In the genomic region with DNA sequence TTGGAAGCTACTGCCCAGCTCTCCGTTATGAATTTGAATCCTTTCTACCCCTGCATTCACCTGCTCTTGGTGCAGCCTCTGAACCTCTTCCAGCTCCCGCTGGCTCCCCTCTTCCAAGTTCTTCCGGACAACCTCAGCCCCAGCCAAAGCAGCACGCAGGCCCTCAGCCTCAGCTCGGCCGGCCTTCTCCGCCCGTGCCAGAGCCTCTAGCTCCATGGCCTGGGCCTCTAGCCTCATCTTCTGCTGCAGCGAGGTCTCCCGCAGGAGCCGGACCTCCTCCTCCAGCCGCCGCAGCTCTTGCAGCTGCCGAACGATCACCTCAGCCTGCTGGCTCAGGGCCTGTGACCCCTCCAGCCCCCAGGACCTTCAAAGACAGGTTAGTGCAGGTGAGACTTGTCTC, we compare ENCODE assay signal across 28 cellular contexts. TPM values are rescaled to one million over a fixed set of nuclear protein-coding genes. Genes with fewer than 3 reads are reported as not detected.
DNase-seq lines count a peak whose midpoint lies in the region; ATAC-seq and TF ChIP-seq lines count a peak whose summit lies in the region.
"Had no signal": no experiment of that assay in that cellular context is flagged by ENCODE, and none has a peak within 500 bp of the region (broad histone marks: within the 10 kb centered on the region; RNA-seq: fewer than 3 reads in every experiment).

No MANE protein-coding gene starts in this region.

- peaks cover 7% of the 10 kb centered on the region for H3K4me1 ChIP-seq in IMR-90 (ENCODE audit: control insufficient read depth, insufficient read depth, low read length)

- H3K14ac ChIP-seq in IMR-90 (replicated peaks; ENCODE audit: low read depth, low read length): no peak overlapping the region

- no peak overlapping the region for H3K4ac ChIP-seq in IMR-90 (ENCODE audit: low read depth, low read length)

- H3K9me3 Mint-ChIP-seq in activated naive CD4-positive, alpha-beta T cell treated with anti-CD3 and anti-CD28 coated beads, Interleukin-2, amount 10 ng/mL, durations not matched to agents 7 days and 5 days: no peaks in the 10 kb centered on the region
- no peaks in the 10 kb centered on the region for H3K9me3 Mint-ChIP-seq in neural crest cell
- H3K9me3 Mint-ChIP-seq: CD14-positive monocyte; CD4-positive, alpha-beta memory T cell; CD8-positive, alpha-beta memory T cell had no signal

- no peak overlapping the region for H2BK20ac ChIP-seq in IMR-90 (ENCODE audit: low read depth, low read length)

- intact Hi-C loops in IMR-90 (cut with micrococcal nuclease): no loop called here

- no peaks in the 10 kb centered on the region for H3K27me3 ChIP-seq in IMR-90 (ENCODE audit: control insufficient read depth, insufficient read depth, low read length)
- H3K27me3 ChIP-seq: BE2C, BLaER1 had no signal

- peaks cover 26% of the 10 kb centered on the region for H3K36me3 Mint-ChIP-seq in activated naive CD4-positive, alpha-beta T cell treated with anti-CD3 and anti-CD28 coated beads, Interleukin-2, amount 10 ng/mL, durations not matched to agents 7 days and 5 days
- peaks cover 5% of the 10 kb centered on the region for H3K36me3 Mint-ChIP-seq in neural crest cell (ENCODE audit: low read depth)

- TF ChIP-seq CTCF in IMR-90 (conservative IDR thresholded peaks at IDR 0.05; ENCODE audit: low read depth, low read length) (no peak), neural crest cell (conservative IDR thresholded peaks at IDR 0.05) (no peak)

- BruUV-seq in IMR-90 (replicated peaks; lab: Mats Ljungman, UMichigan): no TSS peak

- no peak overlapping the region for H2BK15ac ChIP-seq in IMR-90 (ENCODE audit: low read depth, low read length)

- no peak overlapping the region for H3K23ac ChIP-seq in IMR-90 (ENCODE audit: low read depth, low read length)

- H3K4me3 Mint-ChIP-seq in activated naive CD4-positive, alpha-beta T cell treated with anti-CD3 and anti-CD28 coated beads, Interleukin-2, amount 10 ng/mL, durations not matched to agents 7 days and 5 days: no peak overlapping the region
- H3K4me3 Mint-ChIP-seq in neural crest cell: no peak overlapping the region
- H3K4me3 Mint-ChIP-seq: CD14-positive monocyte; CD4-positive, alpha-beta memory T cell had no signal

- H3K4me1 Mint-ChIP-seq in activated naive CD4-positive, alpha-beta T cell treated with anti-CD3 and anti-CD28 coated beads, Interleukin-2, amount 10 ng/mL, durations not matched to agents 7 days and 5 days: peaks cover 26% of the 10 kb centered on the region
- H3K4me1 Mint-ChIP-seq in neural crest cell: peaks cover 24% of the 10 kb centered on the region

- peak overlapping the region; percentile 68 for H3K27ac Mint-ChIP-seq in activated naive CD4-positive, alpha-beta T cell treated with anti-CD3 and anti-CD28 coated beads, Interleukin-2, amount 10 ng/mL, durations not matched to agents 7 days and 5 days
- H3K27ac Mint-ChIP-seq in neural crest cell (ENCODE audit: unreplicated experiment): peak overlapping the region; percentile 8
- H3K27ac Mint-ChIP-seq: CD14-positive monocyte; CD4-positive, alpha-beta memory T cell had no signal

- H2AFZ ChIP-seq in IMR-90 (replicated peaks; ENCODE audit: low read length, poor library complexity): no peak overlapping the region

- dilution Hi-C loops in IMR-90 (cut with HindIII; ENCODE audit: low sequenced_read_pairs, unreplicated experiment): no loop called here

- peaks cover 19% of the 10 kb centered on the region for H3K36me3 ChIP-seq in IMR-90 (ENCODE audit: control insufficient read depth, insufficient read depth, low read length)
- H3K36me3 ChIP-seq: BE2C had no signal

- no peak overlapping the region for H2BK120ac ChIP-seq in IMR-90 (ENCODE audit: low read depth, low read length)

- no peak for TF ChIP-seq RAD21 in IMR-90 (IDR thresholded peaks at IDR 0.05; ENCODE audit: low read length)

- in situ Hi-C loops in IMR-90 (cut with MboI; ENCODE audit: low sequenced_read_pairs): no loop called here

- no peak overlapping the region for H4K91ac ChIP-seq in IMR-90 (ENCODE audit: insufficient read depth, low read depth, low read length)

- POLR2A ChIA-PET in IMR-90 (lab: Charles Lee; ENCODE audit: unreplicated experiment): no interaction called here

- H2BK5ac ChIP-seq in IMR-90 (ENCODE audit: low read depth, low read length, poor library complexity, severe bottlenecking): no peak overlapping the region

- no peak for DNase-seq in activated naive CD4-positive, alpha-beta T cell treated with anti-CD3 and anti-CD28 coated beads, Interleukin-2, amount 10 ng/mL, durations not matched to agents 7 days and 5 days
- DNase-seq in activated naive CD4-positive, alpha-beta T cell treated with anti-CD3 and anti-CD28 coated beads, Interleukin-2, amount 50 U/mL, for 16 hours: no peak
- DNase-seq in IMR-90 (no peak), neural crest cell (ENCODE audit: low read depth, low spot score) (no peak)
- DNase-seq: 8988T; ACHN; BE2C; C1 segment of cervical spinal cord; CD4-positive, alpha-beta memory T cell; CD4-positive, CD25-positive, alpha-beta regulatory T cell; CD8-positive, alpha-beta memory T cell; COR-L47; DMS 273 treated with DMSO at 0.1 percent for 48 hours; DMS153; DMS53; DMS79; DND-41; EL; GDM1 had no signal

- no peak overlapping the region for H2AK5ac ChIP-seq in IMR-90 (ENCODE audit: low read depth, low read length)

- no peak for TF ChIP-seq POLR2A in IMR-90 (IDR thresholded peaks at IDR 0.05; ENCODE audit: low read depth, low read length)

- H4K20me1 ChIP-seq in IMR-90 (ENCODE audit: insufficient read depth, low read length): no peaks in the 10 kb centered on the region
- H4K20me1 ChIP-seq: BLaER1 had no signal

- no peak overlapping the region for H4K8ac ChIP-seq in IMR-90 (ENCODE audit: low read depth in 2 of 2, low read length in 2 of 2)

- no peaks in the 10 kb centered on the region for H3K9me3 ChIP-seq in IMR-90 (ENCODE audit: control insufficient read depth, insufficient read depth, low read length)
- H3K9me3 ChIP-seq: BE2C, BLaER1 had no signal

- no peaks in the 10 kb centered on the region for H3K27me3 Mint-ChIP-seq in activated naive CD4-positive, alpha-beta T cell treated with anti-CD3 and anti-CD28 coated beads, Interleukin-2, amount 10 ng/mL, durations not matched to agents 7 days and 5 days
- H3K27me3 Mint-ChIP-seq in neural crest cell (ENCODE audit: low read depth): no peaks in the 10 kb centered on the region
- H3K27me3 Mint-ChIP-seq: CD4-positive, alpha-beta memory T cell; CD4-positive, CD25-positive, alpha-beta regulatory T cell; CD8-positive, alpha-beta memory T cell had no signal

- ATAC-seq in IMR-90 (ENCODE audit: low read depth): no peak
- no peak for ATAC-seq in HG03565 (IDR thresholded peaks at IDR 0.05; ENCODE audit: unreplicated experiment)
- ATAC-seq in GM18517 (IDR thresholded peaks at IDR 0.05; ENCODE audit: unreplicated experiment): no peak
- ATAC-seq: GM12878 had no signal

- H2AK9ac ChIP-seq in IMR-90 (replicated peaks; ENCODE audit: low read depth, low read length, poor library complexity): peak overlapping the region; percentile 55

- no peak overlapping the region for H3K27ac ChIP-seq in IMR-90 (ENCODE audit: insufficient read depth, low read length)
- H3K27ac ChIP-seq: BLaER1 had no signal

- H3K18ac ChIP-seq in IMR-90 (ENCODE audit: low read depth, low read length): no peak overlapping the region

- H4K5ac ChIP-seq in IMR-90 (ENCODE audit: low read depth, low read length): no peak overlapping the region

- H3K56ac ChIP-seq in IMR-90 (ENCODE audit: extremely low read depth, insufficient read depth, low read length): no peak overlapping the region

- H3K79me1 ChIP-seq in IMR-90 (ENCODE audit: low read depth in 1 of 2, low read length in 2 of 2): peaks cover 6 to 28% of the 10 kb centered on the region in 2 experiments

- CTCF ChIA-PET in activated naive CD4-positive, alpha-beta T cell treated with anti-CD3 and anti-CD28 coated beads, Interleukin-2, amount 10 ng/mL, durations not matched to agents 7 days and 5 days (lab: Charles Lee): no interaction called here
- CTCF ChIA-PET in IMR-90 (lab: Yijun Ruan, JAX): no interaction called here

- no peak overlapping the region for H3K4me2 ChIP-seq in IMR-90 (ENCODE audit: low read depth, low read length)
- H3K4me2 ChIP-seq: BLaER1 had no signal

- 100% methylated on average over 4 of the region's 15 CpGs; no CpG with 5 or more reads in 1 of the 2 experiments for WGBS in IMR-90 (ENCODE audit: extremely low coverage in 2 of 2, insufficient read length in 1 of 2), 2 experiments

- H3K9me1 ChIP-seq in IMR-90 (ENCODE audit: insufficient read depth, low read length): peaks cover 13% of the 10 kb centered on the region

- no peak overlapping the region for H3K4me3 ChIP-seq in IMR-90 (ENCODE audit: insufficient read depth, low read depth, low read length)
- H3K4me3 ChIP-seq: BLaER1, GM12878 had no signal

- H3K9ac ChIP-seq in IMR-90 (ENCODE audit: low read depth, low read length): no peak overlapping the region
- H3K9ac ChIP-seq: BLaER1 had no signal

TF ChIP-seq in IMR-90, 13 proteins besides CTCF, POLR2A, EP300 and RAD21 (continues in another document):
- TF ChIP-seq MXI1 (IDR thresholded peaks at IDR 0.05; ENCODE audit: borderline replicate concordance, low read depth, low read length) (no peak), NFE2L2 (IDR thresholded peaks at IDR 0.05; ENCODE audit: low read depth, low read length) (no peak)

RNA-seq across cellular contexts. Expression of a gene that starts 3.2 kb away (rescaled TPM):
- total RNA-seq in IMR-90 (2012; rRNA removed): 16.1 and 22.0 TPM in 2 replicates
- 13.1 and 14.2 TPM in 2 replicates for polyA plus RNA-seq in IMR-90 (2012; rRNA removed)
- polyA plus RNA-seq in IMR-90 (2012; cell fraction: cytosol; rRNA removed): 7.8 and 11.6 TPM in 2 replicates
- polyA plus RNA-seq in IMR-90 (2012; cell fraction: nucleus; rRNA removed; ENCODE audit: low replicate concordance): 45.9 and 57.1 TPM in 2 replicates
- total RNA-seq in neural crest cell: 46.7 and 48.6 TPM in 2 replicates

RNA-seq across cellular contexts. Expression of a gene that starts 4.0 kb away (rescaled TPM):
- total RNA-seq in IMR-90 (2012; rRNA removed): 14.2 and 14.4 TPM in 2 replicates
- 13.1 and 15.1 TPM in 2 replicates for polyA plus RNA-seq in IMR-90 (2012; rRNA removed)
- polyA plus RNA-seq in IMR-90 (2012; cell fraction: cytosol; rRNA removed): 10.2 and 10.6 TPM in 2 replicates
- polyA plus RNA-seq in IMR-90 (2012; cell fraction: nucleus; rRNA removed; ENCODE audit: low replicate concordance): 9.1 and 19.5 TPM in 2 replicates
- total RNA-seq in neural crest cell: 21.7 and 21.8 TPM in 2 replicates

RNA-seq across cellular contexts. Expression of a gene that starts 15.6 kb away (rescaled TPM):
- total RNA-seq in IMR-90 (2012; rRNA removed) (not detected in 2 replicates), neural crest cell (not detected in 2 replicates)
- not detected in 2 replicates for polyA plus RNA-seq in IMR-90 (2012; rRNA removed)
- polyA plus RNA-seq in IMR-90 (2012; cell fraction: cytosol; rRNA removed): not detected in 2 replicates
- polyA plus RNA-seq in IMR-90 (2012; cell fraction: nucleus; rRNA removed; ENCODE audit: low replicate concordance): 0.09 TPM in 1 of 2 replicates, not detected in the other
- total RNA-seq: A673; CD4-positive, alpha-beta memory T cell; CD4-positive, CD25-positive, alpha-beta regulatory T cell; CD8-positive, alpha-beta memory T cell; Daoy; G401; GM12878 had no signal
- polyA plus RNA-seq: AG04450; CD14-positive monocyte; CD4-positive, alpha-beta memory T cell; CD4-positive, CD25-positive, alpha-beta regulatory T cell; CD8-positive, alpha-beta memory T cell; GM12878 had no signal

RNA-seq across cellular contexts. Expression of a gene that starts 16.0 kb away (rescaled TPM):
- total RNA-seq in IMR-90 (2012; rRNA removed): not detected in 2 replicates
- polyA plus RNA-seq in IMR-90 (2012; rRNA removed): not detected in 2 replicates
- polyA plus RNA-seq in IMR-90 (2012; cell fraction: cytosol; rRNA removed): not detected in 2 replicates
- polyA plus RNA-seq in IMR-90 (2012; cell fraction: nucleus; rRNA removed; ENCODE audit: low replicate concordance): 0.28 TPM in 1 of 2 replicates, not detected in the other
- not detected in 2 replicates for total RNA-seq in neural crest cell
- total RNA-seq: A673; CD4-positive, alpha-beta memory T cell; CD4-positive, CD25-positive, alpha-beta regulatory T cell; CD8-positive, alpha-beta memory T cell; G401 had no signal
- polyA plus RNA-seq: AG04450; CD14-positive monocyte; CD4-positive, alpha-beta memory T cell; CD8-positive, alpha-beta memory T cell had no signal

RNA-seq across cellular contexts. Expression of a gene that starts 34.2 kb away (rescaled TPM):
- total RNA-seq in IMR-90 (2012; rRNA removed) (not detected in 2 replicates), neural crest cell (not detected in 2 replicates)
- not detected in 2 replicates for polyA plus RNA-seq in IMR-90 (2012; rRNA removed)
- not detected in 2 replicates for polyA plus RNA-seq in IMR-90 (2012; cell fraction: cytosol; rRNA removed)
- not detected in 2 replicates for polyA plus RNA-seq in IMR-90 (2012; cell fraction: nucleus; rRNA removed; ENCODE audit: low replicate concordance)
- total RNA-seq: A673; CD4-positive, alpha-beta memory T cell; CD4-positive, CD25-positive, alpha-beta regulatory T cell; CD8-positive, alpha-beta memory T cell; Daoy; G401; GM12878 had no signal
- polyA plus RNA-seq: AG04450; CD14-positive monocyte; CD4-positive, alpha-beta memory T cell; CD4-positive, CD25-positive, alpha-beta regulatory T cell; CD8-positive, alpha-beta memory T cell had no signal
